8 cellular contexts compared by ENCODE assay signal in the genomic region with DNA sequence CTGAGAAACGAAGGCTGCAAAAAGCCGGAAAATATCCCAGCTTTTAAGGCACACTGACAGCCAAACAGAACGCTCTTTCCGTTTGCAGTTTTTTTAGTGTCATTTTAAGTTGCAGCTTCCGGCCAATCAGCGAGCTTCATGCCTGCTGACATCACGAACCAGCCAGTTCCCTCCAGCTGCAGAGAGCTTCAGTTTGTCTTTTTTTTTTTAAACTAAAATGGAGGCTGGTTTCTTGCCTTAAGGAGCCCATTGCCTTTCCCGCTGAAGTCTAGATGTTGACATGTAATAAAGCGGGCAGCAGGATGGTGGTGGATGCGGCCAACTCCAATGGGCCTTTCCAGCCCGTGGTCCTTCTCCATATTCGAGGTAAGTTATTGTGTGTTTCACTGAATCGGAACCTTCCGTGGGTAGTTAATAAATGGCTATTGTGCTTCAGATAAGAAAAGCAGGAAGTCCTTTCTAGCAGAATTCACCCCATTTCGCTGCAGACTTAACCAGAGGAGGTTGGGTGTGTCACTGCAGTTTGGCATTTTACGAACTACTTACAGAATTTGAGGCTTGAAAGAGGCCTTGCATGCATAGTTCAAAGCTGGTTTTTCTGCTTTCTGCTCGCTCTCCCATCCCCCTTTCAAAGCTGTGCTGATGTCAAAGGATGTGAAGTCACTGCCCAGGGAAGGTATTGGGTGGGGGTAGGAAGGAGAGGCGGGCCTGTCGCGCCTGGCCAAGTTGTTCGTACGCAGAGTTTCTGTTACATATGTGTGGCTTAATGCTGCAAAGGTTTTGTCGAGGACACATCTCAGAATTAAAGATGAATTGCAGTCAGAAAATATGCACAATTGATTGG. TPM values are rescaled to one million over a fixed set of nuclear protein-coding genes. Genes with fewer than 3 reads are reported as not detected.
DNase-seq lines count a peak whose midpoint lies in the region; ATAC-seq and TF ChIP-seq lines count a peak whose summit lies in the region.

No MANE protein-coding gene starts in this region.

- peaks cover 47% of the 10 kb centered on the region for H3K79me2 ChIP-seq in OCI-LY3 (ENCODE audit: low read length)

- H3K23ac ChIP-seq in IMR-90 (ENCODE audit: low read depth, low read length): peak overlapping the region; percentile 97

- H3K4me3 ChIP-seq in IMR-90 (ENCODE audit: insufficient read depth, low read depth, low read length): peak overlapping the region; percentile 67
- peak overlapping the region; percentile 83 for H3K4me3 ChIP-seq in OCI-LY3 (ENCODE audit: low read length)
- H3K4me3 ChIP-seq in mononuclear cell (ENCODE audit: low read length): peak overlapping the region; percentile 71

- H3K9ac ChIP-seq in IMR-90 (ENCODE audit: low read depth, low read length): peak overlapping the region; percentile 96
- peak overlapping the region; percentile 79 for H3K9ac ChIP-seq in OCI-LY3 (ENCODE audit: low read length)

- H3K27ac ChIP-seq in IMR-90 (ENCODE audit: insufficient read depth, low read length) (peak overlapping the region; percentile 96), OCI-LY3 (ENCODE audit: low read length) (peak overlapping the region; percentile 93), epithelial cell of prostate (peak overlapping the region; percentile 99)

- H4K20me1 ChIP-seq in IMR-90 (ENCODE audit: insufficient read depth, low read length): peaks cover 31% of the 10 kb centered on the region
- peaks cover 40% of the 10 kb centered on the region for H4K20me1 ChIP-seq in OCI-LY3 (ENCODE audit: insufficient read depth, low read length)

- peaks cover 3 to 34% of the 10 kb centered on the region in 2 experiments; a peak in 2 of 4 replicates for H3K79me1 ChIP-seq in IMR-90 (ENCODE audit: low read depth in 1 of 2, low read length in 2 of 2)

- peak overlapping the region; percentile 92 for H4K91ac ChIP-seq in IMR-90 (ENCODE audit: insufficient read depth, low read depth, low read length)

- H3K4me1 ChIP-seq in IMR-90 (ENCODE audit: control insufficient read depth, insufficient read depth, low read length) (peaks cover 9% of the 10 kb centered on the region), OCI-LY3 (ENCODE audit: low read length) (peaks cover 20% of the 10 kb centered on the region), mononuclear cell (ENCODE audit: insufficient read depth, low read length) (peaks cover 40% of the 10 kb centered on the region)

- H3K18ac ChIP-seq in IMR-90 (ENCODE audit: low read depth, low read length): peak overlapping the region; percentile 77

- peak; percentile 82 for ATAC-seq in GM21576 (IDR thresholded peaks at IDR 0.05; ENCODE audit: unreplicated experiment)
- ATAC-seq in IMR-90 (ENCODE audit: low read depth): peak; percentile 95

- peak overlapping the region; percentile 92; the same call in 2 of the 3 replicates for H2BK15ac ChIP-seq in IMR-90 (ENCODE audit: low read depth, low read length)

- H2AFZ ChIP-seq in IMR-90 (replicated peaks; ENCODE audit: low read length, poor library complexity) (peak overlapping the region; percentile 93), OCI-LY3 (ENCODE audit: low read depth, low read length) (peak overlapping the region; percentile 63; the same call in 1 of the 2 replicates)

- TSS peak; percentile 56 for BruUV-seq in IMR-90 (replicated peaks; lab: Mats Ljungman, UMichigan)

- TF ChIP-seq POLR2A in IMR-90 (IDR thresholded peaks at IDR 0.05; ENCODE audit: low read depth, low read length): peak; percentile 82

- TF ChIP-seq RAD21 in IMR-90 (IDR thresholded peaks at IDR 0.05; ENCODE audit: low read length): no peak; the same call in 1 of the 2 replicates

- H2BK5ac ChIP-seq in IMR-90 (ENCODE audit: low read depth, low read length, poor library complexity, severe bottlenecking): peak overlapping the region; percentile 95

- H3K4ac ChIP-seq in IMR-90 (ENCODE audit: low read depth, low read length): peak overlapping the region; percentile 97

- H3K4me2 ChIP-seq in IMR-90 (ENCODE audit: low read depth, low read length): peak overlapping the region; percentile 77
- peak overlapping the region; percentile 81 for H3K4me2 ChIP-seq in OCI-LY3 (ENCODE audit: low read length)

- dilution Hi-C loops in IMR-90 (cut with HindIII; ENCODE audit: low sequenced_read_pairs, unreplicated experiment): no loop called here

- peaks cover 18% of the 10 kb centered on the region for H3K9me1 ChIP-seq in IMR-90 (ENCODE audit: insufficient read depth, low read length)

- in situ Hi-C loops in IMR-90 (cut with MboI; ENCODE audit: low sequenced_read_pairs): no loop called here

- H2AK5ac ChIP-seq in IMR-90 (ENCODE audit: low read depth, low read length): peak overlapping the region; percentile 86

- intact Hi-C loops in IMR-90 (cut with micrococcal nuclease): no loop called here

- H3K14ac ChIP-seq in IMR-90 (replicated peaks; ENCODE audit: low read depth, low read length): peak overlapping the region; percentile 96

- H3K56ac ChIP-seq in IMR-90 (ENCODE audit: extremely low read depth, insufficient read depth, low read length): peak overlapping the region; percentile 95

- H3K27me3 ChIP-seq in IMR-90 (ENCODE audit: control insufficient read depth, insufficient read depth, low read length) (no peaks in the 10 kb centered on the region), OCI-LY3 (ENCODE audit: low read depth, low read length) (no peaks in the 10 kb centered on the region), mononuclear cell (ENCODE audit: insufficient read depth, low read length) (no peaks in the 10 kb centered on the region)

- H3K36me3 ChIP-seq in IMR-90 (ENCODE audit: control insufficient read depth, insufficient read depth, low read length) (0 out of 2 replicates have a peak, but pooled peaks cover 2% of the 10 kb centered on the region), OCI-LY3 (replicated peaks; ENCODE audit: low read depth, low read length) (peaks cover 11% of the 10 kb centered on the region)

- no peak for TF ChIP-seq CTCF in IMR-90 (conservative IDR thresholded peaks at IDR 0.05; ENCODE audit: low read depth, low read length)
- no peak for TF ChIP-seq CTCF in OCI-LY3 (IDR thresholded peaks at IDR 0.05; ENCODE audit: low read depth, low read length)

- CTCF ChIA-PET in IMR-90 (lab: Yijun Ruan, JAX): interaction anchor here (0.5 to 1.7 kb wide), 6 partner anchors 10 to 1755 kb away, joined by 3 to 8 read pairs (median 4); no protein-coding TSS in a partner anchor

- POLR2A ChIA-PET in IMR-90 (lab: Charles Lee; ENCODE audit: unreplicated experiment): interaction anchor here (0.6 to 1.0 kb wide), 4 partner anchors 16 to 139 kb away, joined by 3 to 10 read pairs (median 4); no protein-coding TSS in a partner anchor

- 0 out of 2 replicates have a peak overlapping the region, but pooled peaks have one; percentile 47 for H2BK20ac ChIP-seq in IMR-90 (ENCODE audit: low read depth, low read length)

- DNase-seq in DMS153 treated with DMSO at 0.1 percent for 48 hours (lab: John Stamatoyannopoulos, UW; ENCODE audit: unreplicated experiment): peak; percentile 55
- DNase-seq in IMR-90: peak; percentile 96
- peak; percentile 69 for DNase-seq in activated T-cell treated with anti-CD3 and anti-CD28 coated beads for 48 hours (ENCODE audit: low read depth)
- DNase-seq in epithelial cell of prostate (ENCODE audit: low read depth, low spot score): peak; percentile 85
- peak; percentile 60 to 61 for DNase-seq in stimulated activated CD8-positive, alpha-beta memory T cell treated with anti-CD3 and anti-CD28 coated beads, Interleukin-7, amount 100 ng/mL, for 1 hour (ENCODE audit: low read depth in 2 of 2)

- peak overlapping the region; percentile 85 for H2BK120ac ChIP-seq in IMR-90 (ENCODE audit: low read depth, low read length)

- H2AK9ac ChIP-seq in IMR-90 (replicated peaks; ENCODE audit: low read depth, low read length, poor library complexity): peak overlapping the region; percentile 96

- H4K8ac ChIP-seq in IMR-90 (ENCODE audit: low read depth in 2 of 2, low read length in 2 of 2): peak overlapping the region; percentile 63 to 98

- WGBS in IMR-90 (ENCODE audit: extremely low coverage in 2 of 2, insufficient read length in 1 of 2), 2 experiments: 3% methylated on average over 8 of the region's 23 CpGs; no CpG with 5 or more reads in 1 of the 2 experiments

- H3K9me3 ChIP-seq in IMR-90 (ENCODE audit: control insufficient read depth, insufficient read depth, low read length) (no peaks in the 10 kb centered on the region), OCI-LY3 (ENCODE audit: insufficient read depth, low read length) (no peaks in the 10 kb centered on the region), mononuclear cell (ENCODE audit: low read depth, low read length) (no peaks in the 10 kb centered on the region)

- peak overlapping the region; percentile 94 for H4K5ac ChIP-seq in IMR-90 (ENCODE audit: low read depth, low read length)

TF ChIP-seq in IMR-90, 13 proteins besides CTCF, POLR2A, EP300 and RAD21:
- TF ChIP-seq RCOR1 (IDR thresholded peaks at IDR 0.05; ENCODE audit: insufficient replicate concordance, low read length) (no peak), FOS (IDR thresholded peaks at IDR 0.05; ENCODE audit: low read depth, low read length) (no peak), CEBPB (IDR thresholded peaks at IDR 0.05; ENCODE audit: low read depth, low read length) (peak; percentile 36; the same call in 1 of the 2 replicates), SMC3 (IDR thresholded peaks at IDR 0.05; ENCODE audit: low read depth, low read length) (no peak), CHD1 (IDR thresholded peaks at IDR 0.05; ENCODE audit: low read depth, low read length) (no peak), RFX5 (IDR thresholded peaks at IDR 0.05; ENCODE audit: low read depth, low read length) (0 out of 2 replicates have a peak, but pooled peaks have one; percentile 62), NFE2L2 (IDR thresholded peaks at IDR 0.05; ENCODE audit: low read depth, low read length) (no peak), MXI1 (IDR thresholded peaks at IDR 0.05; ENCODE audit: borderline replicate concordance, low read depth, low read length) (peak; percentile 49; the same call in 1 of the 2 replicates), MAZ (IDR thresholded peaks at IDR 0.05; ENCODE audit: borderline replicate concordance, low read depth, low read length) (peak; percentile 52; the same call in 1 of the 2 replicates)

RNA-seq across cellular contexts. Expression of gene PPP2R5C, which starts 48.4 kb away (rescaled TPM):
- 78.7 and 107 TPM in 2 replicates for total RNA-seq in IMR-90 (2012; rRNA removed)
- 56.7 and 65.9 TPM in 2 replicates for polyA plus RNA-seq in IMR-90 (2012; rRNA removed)
- polyA plus RNA-seq in IMR-90 (2012; cell fraction: cytosol; rRNA removed): 15.8 and 38.8 TPM in 2 replicates
- 29.0 and 68.7 TPM in 2 replicates for polyA plus RNA-seq in IMR-90 (2012; cell fraction: nucleus; rRNA removed; ENCODE audit: low replicate concordance)
- 466 TPM for total RNA-seq in mononuclear cell

Comparison
In these comparisons a context has a peak if more than half of its experiments do, and no peak if none do; other contexts are left out.
1. Peak in every context shown above with its lines: DNase-seq, ATAC-seq, H3K4me3 ChIP-seq and H3K27ac ChIP-seq.